ENCODE assay signal across 14 cellular contexts in the genomic region with DNA sequence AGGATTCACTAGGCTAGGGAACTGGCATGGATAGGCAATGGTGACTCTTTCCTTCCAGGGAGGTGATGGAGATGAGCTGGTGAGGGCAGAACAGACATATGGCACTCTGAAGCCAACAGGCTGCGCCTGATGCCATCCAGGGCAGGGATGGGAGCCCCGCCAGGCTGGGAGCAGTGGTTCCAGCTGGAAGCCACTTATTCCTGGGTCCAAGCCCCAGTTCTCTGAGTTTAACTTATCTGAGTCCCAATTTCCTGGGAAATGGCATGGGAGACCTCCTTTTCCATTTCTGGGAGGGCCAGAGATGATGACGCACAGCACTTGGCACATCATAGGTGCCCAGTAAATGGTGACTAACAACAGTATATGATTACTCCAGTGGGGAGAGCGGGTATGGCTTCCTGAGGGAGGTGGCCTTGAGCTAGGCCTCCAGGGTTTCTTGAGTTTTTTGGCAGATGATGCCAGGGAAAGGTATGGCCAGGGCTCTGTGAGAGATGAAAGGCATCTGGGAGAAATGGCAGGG. TPM values are rescaled to one million over a fixed set of nuclear protein-coding genes. Genes with fewer than 3 reads are reported as not detected.
DNase-seq lines count a peak whose midpoint lies in the region; TF ChIP-seq lines count a peak whose summit lies in the region.
"Had no signal": no experiment of that assay in that cellular context is flagged by ENCODE, and none has a peak within 500 bp of the region (broad histone marks: within the 10 kb centered on the region; RNA-seq: fewer than 3 reads in every experiment).

No MANE protein-coding gene starts in this region.

- H4K8ac ChIP-seq in mesendoderm (ENCODE audit: low read depth, low read length): no peak overlapping the region

- no peak for TF ChIP-seq CTCF in breast epithelium (IDR thresholded peaks at IDR 0.05)
- no peak for TF ChIP-seq CTCF in mesothelial cell of epicardium (IDR thresholded peaks at IDR 0.05; ENCODE audit: unreplicated experiment)

- no peak overlapping the region for H3K23ac ChIP-seq in mesendoderm (ENCODE audit: low read length)

- H3K4me1 ChIP-seq in breast epithelium: peaks cover 0 to 4% of the 10 kb centered on the region in 2 donors
- peaks cover 12% of the 10 kb centered on the region for H3K4me1 ChIP-seq in mesendoderm (ENCODE audit: control insufficient read depth, low read depth, low read length)

- H3K4me3 ChIP-seq in breast epithelium: peak overlapping the region in 2 of 3 donors; percentile 15 to 67
- H3K4me3 ChIP-seq in mesendoderm (ENCODE audit: low read length): no peak overlapping the region
- H3K4me3 ChIP-seq: SJCRH30 had no signal

- no CpG with 5 or more reads among the region's 4 CpGs for WGBS in mesendoderm (ENCODE audit: extremely low coverage, insufficient coverage, low lambda C conversion rate)

- no peak overlapping the region for H2BK120ac ChIP-seq in mesendoderm (ENCODE audit: low read depth, low read length)

- no peak overlapping the region for H4K5ac ChIP-seq in mesendoderm (ENCODE audit: low read length)

- no peak overlapping the region for H3K4me3 Mint-ChIP-seq in T-helper 1 cell treated with Interleukin-12 subunit alpha and Interleukin-12 subunit beta and Interleukin-4 antibody, amounts not matched to agents 30 μg/mL and 1 μg/mL, for 36 hours
- H3K4me3 Mint-ChIP-seq in mesothelial cell of epicardium: no peak overlapping the region

- DNase-seq in T-helper 1 cell: no peak
- DNase-seq in breast epithelium (ENCODE audit: low spot score in 2 of 2): no peak
- no peak for DNase-seq in mesothelial cell of epicardium (ENCODE audit: low spot score in 2 of 2, unreplicated experiment in 2 of 2)
- no peak for DNase-seq in stimulated activated CD4-positive, alpha-beta T cell treated with anti-CD3 and anti-CD28 coated beads, Interleukin-12 subunit alpha, Interleukin-12 subunit beta, amount 100 ng/mL, for 4 hours
- no peak for DNase-seq in mesendoderm
- DNase-seq in GDM1 (lab: John Stamatoyannopoulos, UW): no peak
- DNase-seq: activated naive CD4-positive, alpha-beta T cell; dermis blood vessel endothelial cell; DMS79 treated with DMSO at 0.1 percent for 48 hours; NCI-H1105; NCI-H82; SJCRH30 had no signal

- H3K4me2 ChIP-seq in mesendoderm (ENCODE audit: low read length): no peak overlapping the region

- no peak overlapping the region for H3K56ac ChIP-seq in mesendoderm (ENCODE audit: low read length)

- no peaks in the 10 kb centered on the region for H3K9me3 Mint-ChIP-seq in T-helper 1 cell treated with Interleukin-12 subunit alpha and Interleukin-12 subunit beta and Interleukin-4 antibody, amounts not matched to agents 30 μg/mL and 1 μg/mL, for 36 hours
- H3K9me3 Mint-ChIP-seq in mesothelial cell of epicardium: no peaks in the 10 kb centered on the region

- H2BK15ac ChIP-seq in mesendoderm (replicated peaks; ENCODE audit: low read depth): no peak overlapping the region

- H3K36me3 ChIP-seq in breast epithelium (no peaks in the 10 kb centered on the region), mesendoderm (ENCODE audit: control insufficient read depth, insufficient read depth, low read length) (no peaks in the 10 kb centered on the region)
- H3K36me3 ChIP-seq: SJCRH30 had no signal

- H3K9me3 ChIP-seq in breast epithelium: no peaks in the 10 kb centered on the region
- H3K9me3 ChIP-seq: SJCRH30 had no signal

- H2AK5ac ChIP-seq in mesendoderm (ENCODE audit: low read length): no peak overlapping the region

- H3K27ac ChIP-seq in breast epithelium (peak overlapping the region; percentile 55 to 86), temporal lobe (ENCODE audit: low read depth, low read length) (peak overlapping the region; percentile 46), mesendoderm (ENCODE audit: low read depth, low read length) (no peak overlapping the region)
- H3K27ac ChIP-seq: SJCRH30 had no signal

- intact Hi-C loops in breast epithelium (cut with DNase I; ENCODE audit: low total_unique reads): no loop called here

- no peak overlapping the region for H3K18ac ChIP-seq in mesendoderm (ENCODE audit: low read length)

- H3K4ac ChIP-seq in mesendoderm (ENCODE audit: low read depth, low read length): no peak overlapping the region

- peaks cover 26% of the 10 kb centered on the region for H3K4me1 Mint-ChIP-seq in T-helper 1 cell treated with Interleukin-12 subunit alpha and Interleukin-12 subunit beta and Interleukin-4 antibody, amounts not matched to agents 30 μg/mL and 1 μg/mL, for 36 hours (ENCODE audit: low read depth)
- H3K4me1 Mint-ChIP-seq in mesothelial cell of epicardium: peaks cover 42% of the 10 kb centered on the region

- H3K79me1 ChIP-seq in mesendoderm (ENCODE audit: low read length): no peaks in the 10 kb centered on the region

- H2BK5ac ChIP-seq in mesendoderm (ENCODE audit: low read length): no peak overlapping the region

- H3K79me2 ChIP-seq in mesendoderm (ENCODE audit: control insufficient read depth, insufficient read depth, low read length): no peaks in the 10 kb centered on the region

- H3K9ac ChIP-seq in mesendoderm (ENCODE audit: low read length): no peak overlapping the region

- no peak for TF ChIP-seq POLR2A in breast epithelium (IDR thresholded peaks at IDR 0.05)

- H3K36me3 Mint-ChIP-seq in T-helper 1 cell treated with Interleukin-12 subunit alpha and Interleukin-12 subunit beta and Interleukin-4 antibody, amounts not matched to agents 30 μg/mL and 1 μg/mL, for 36 hours (ENCODE audit: low read depth): peaks cover 3% of the 10 kb centered on the region
- H3K36me3 Mint-ChIP-seq in mesothelial cell of epicardium: no peaks in the 10 kb centered on the region

- no peaks in the 10 kb centered on the region for H3K27me3 ChIP-seq in breast epithelium
- no peaks in the 10 kb centered on the region for H3K27me3 ChIP-seq in mesendoderm (ENCODE audit: insufficient read depth, low read length, poor library complexity)
- H3K27me3 ChIP-seq: SJCRH30 had no signal

- H3K27me3 Mint-ChIP-seq in T-helper 1 cell treated with Interleukin-12 subunit alpha and Interleukin-12 subunit beta and Interleukin-4 antibody, amounts not matched to agents 30 μg/mL and 1 μg/mL, for 36 hours (ENCODE audit: low read depth): no peaks in the 10 kb centered on the region
- no peaks in the 10 kb centered on the region for H3K27me3 Mint-ChIP-seq in mesothelial cell of epicardium (ENCODE audit: low read depth)

- peak overlapping the region; percentile 95 for H3K27ac Mint-ChIP-seq in T-helper 1 cell treated with Interleukin-12 subunit alpha and Interleukin-12 subunit beta and Interleukin-4 antibody, amounts not matched to agents 30 μg/mL and 1 μg/mL, for 36 hours
- H3K27ac Mint-ChIP-seq in mesothelial cell of epicardium: peak overlapping the region; percentile 1

RNA-seq across cellular contexts. Expression of a gene that starts 7.2 kb away (rescaled TPM):
- total RNA-seq in breast epithelium: 100 to 1,000 TPM in 2 of 3 donors, 10 to 100 TPM in 1; 53.7 to 243 (median 146) TPM
- total RNA-seq in mesothelial cell of epicardium: 100 to 105 TPM (median 102 TPM) in 3 replicates
- 19.4 TPM for total RNA-seq in temporal lobe
- 15.5 TPM for polyA plus RNA-seq in mesendoderm (2013, experiment 1 of 2)
- polyA plus RNA-seq in mesendoderm (2013, experiment 2 of 2): 14.7 TPM

RNA-seq across cellular contexts. Expression of a gene that starts 18.1 kb away (rescaled TPM):
- total RNA-seq in breast epithelium (1 to 10 TPM in 1 of 3 donors, not detected in 2; 1.3 TPM), mesothelial cell of epicardium (0.51 to 1.1 TPM (median 0.68 TPM) in 3 replicates), temporal lobe (not detected)
- 4.8 TPM for polyA plus RNA-seq in mesendoderm (2013, experiment 1 of 2)
- 4.8 TPM for polyA plus RNA-seq in mesendoderm (2013, experiment 2 of 2)
- total RNA-seq: dermis blood vessel endothelial cell, SJCRH30 had no signal

RNA-seq across cellular contexts. Expression of a gene that starts 41.4 kb away (rescaled TPM):
- total RNA-seq in breast epithelium (under 1 TPM in 2 of 3 donors, not detected in 1; 0.15 to 0.16 TPM), mesothelial cell of epicardium (not detected in 3 replicates), temporal lobe (1.5 TPM)
- 0.01 TPM for polyA plus RNA-seq in mesendoderm (2013, experiment 1 of 2)
- polyA plus RNA-seq in mesendoderm (2013, experiment 2 of 2): 0.04 TPM
- total RNA-seq: dermis blood vessel endothelial cell, SJCRH30 had no signal
